ENCODE assay signal across 8 cellular contexts in genomic region chrX:104909694-104910093, GRCh38.
DNase-seq lines count a peak whose midpoint lies in the region; ATAC-seq and TF ChIP-seq lines count a peak whose summit lies in the region.
"Not testable (repeated sequence)": the region's sequence is repeated elsewhere in the genome, so short reads cannot be mapped to it uniquely, and the experiment has no call there.

No MANE protein-coding gene starts in this region.

- H3K23me2 ChIP-seq in H9 (ENCODE audit: insufficient read length, low read depth, low read length, poor library complexity, severe bottlenecking), result not testable (repeated sequence)

- H4K91ac ChIP-seq in H9 (ENCODE audit: insufficient read length, low read depth, low read length), result not testable (repeated sequence)

- H2BK5ac ChIP-seq in H9 (ENCODE audit: insufficient read length, low read length), result not testable (repeated sequence)

- not testable (repeated sequence) for H4K20me1 ChIP-seq in H9 (ENCODE audit: control insufficient read depth, insufficient read depth, insufficient read length); mammary epithelial cell (ENCODE audit: insufficient read depth, low read length); hepatocyte (ENCODE audit: insufficient read depth, poor library complexity, severe bottlenecking)

- not testable (repeated sequence) for H2AK5ac ChIP-seq in H9 (ENCODE audit: insufficient read length, low read length)

- TF ChIP-seq POLR2A in thyroid gland (IDR thresholded peaks at IDR 0.05), result peak in 1 of 2 donors; percentile 28

- peak overlapping the region; percentile 81 for H3K18ac ChIP-seq in H9 (ENCODE audit: insufficient read length, low read depth, low read length)

- DNase-seq in H9, result peak; percentile 34
- DNase-seq in T-helper 2 cell, result peak in 3 of 5 experiments; percentile 3 to 15 (median 12)
- peak in 1 of 2 donors; percentile 6 for DNase-seq in activated T-cell treated with anti-CD3 and anti-CD28 coated beads, Interleukin-2, amount 50 U/mL, for 72 hours
- not testable (repeated sequence) for DNase-seq in mammary epithelial cell; hepatocyte (ENCODE audit: low spot score)
- DNase-seq in lower lobe of right lung, result peak; percentile 32
- DNase-seq in thyroid gland, result peak; percentile 11 to 18

- peak overlapping the region in 2 of 3 experiments; percentile 96 to 99; a peak in 5 of 7 replicates for H3K27ac Mint-ChIP-seq in H9
- not testable (repeated sequence) for H3K27ac Mint-ChIP-seq in activated T-cell treated with anti-CD3 and anti-CD28 coated beads, Interleukin-2, amount 50 U/mL, for 72 hours

- no CpG with 5 or more reads among the region's 10 CpGs for WGBS in H9 (ENCODE audit: extremely low coverage, insufficient read length, low lambda C conversion rate)
- WGBS in mammary epithelial cell (ENCODE audit: low coverage, missing lambda C conversion rate), result 46% methylated on average over 10 of the region's 10 CpGs
- 33% methylated on average over 10 of the region's 10 CpGs for WGBS in hepatocyte (ENCODE audit: low lambda C conversion rate, missing lambda C conversion rate)
- 20% methylated on average over 2 of the region's 10 CpGs; no CpG with 5 or more reads in 1 of the 2 donors for WGBS in thyroid gland, 2 donors

- H3T11ph ChIP-seq in H9 (ENCODE audit: low read length), result not testable (repeated sequence)

- H3K4me1 Mint-ChIP-seq in H9; activated T-cell treated with anti-CD3 and anti-CD28 coated beads, Interleukin-2, amount 50 U/mL, for 72 hours (ENCODE audit: low read depth): not testable (repeated sequence)

- not testable (repeated sequence) for H3K27me3 ChIP-seq in H9 (ENCODE audit: insufficient read depth, low read length); mammary epithelial cell (ENCODE audit: insufficient read depth, low read length); hepatocyte; lower lobe of right lung (ENCODE audit: low read depth); parathyroid adenoma (ENCODE audit: control insufficient read depth, insufficient read depth, low read length); thyroid gland

- H3K4me3 Mint-ChIP-seq in H9, result peak overlapping the region; percentile 81 to 90
- peak overlapping the region; percentile 65 for H3K4me3 Mint-ChIP-seq in activated T-cell treated with anti-CD3 and anti-CD28 coated beads, Interleukin-2, amount 50 U/mL, for 72 hours

- not testable (repeated sequence) for H3K36me3 Mint-ChIP-seq in H9 (ENCODE audit: insufficient read depth in 1 of 3, low read depth in 3 of 3); activated T-cell treated with anti-CD3 and anti-CD28 coated beads, Interleukin-2, amount 50 U/mL, for 72 hours (ENCODE audit: insufficient read depth in 2 of 2)

- H3K36me3 ChIP-seq in mammary epithelial cell (ENCODE audit: insufficient read depth, low read length); hepatocyte (replicated peaks; ENCODE audit: insufficient read depth, low read depth); lower lobe of right lung; parathyroid adenoma (ENCODE audit: control insufficient read depth, insufficient read depth, low read length); thyroid gland: not testable (repeated sequence)

- not testable (repeated sequence) for H3K23ac ChIP-seq in H9 (ENCODE audit: insufficient read length, low read depth, low read length)

- not testable (repeated sequence) for H4K8ac ChIP-seq in H9 (replicated peaks; ENCODE audit: insufficient read length, low read depth, low read length)

- H3K27me3 Mint-ChIP-seq in H9 (ENCODE audit: low read depth), result not testable (repeated sequence)
- peaks cover 18% of the 10 kb centered on the region for H3K27me3 Mint-ChIP-seq in activated T-cell treated with anti-CD3 and anti-CD28 coated beads, Interleukin-2, amount 50 U/mL, for 72 hours (ENCODE audit: low read depth)

- H2BK120ac ChIP-seq in H9 (ENCODE audit: low read depth, low read length, poor library complexity, severe bottlenecking), result not testable (repeated sequence)

- peak overlapping the region; percentile 73; the same call in 1 of the 2 replicates for H3K14ac ChIP-seq in H9 (ENCODE audit: insufficient read depth, low read length)

- H2BK12ac ChIP-seq in H9 (ENCODE audit: insufficient read length, low read depth, low read length), result not testable (repeated sequence)

- intact Hi-C loops in mammary epithelial cell (cut with micrococcal nuclease); lower lobe of right lung (cut with DNase I); thyroid gland (cut with DNase I): not testable (repeated sequence)

- H3K4me2 ChIP-seq in H9 (ENCODE audit: insufficient read depth, insufficient read length, low read length), result peak overlapping the region; percentile 80
- peak overlapping the region; percentile 60 for H3K4me2 ChIP-seq in mammary epithelial cell (ENCODE audit: insufficient read depth, low read depth, low read length)
- H3K4me2 ChIP-seq in hepatocyte, result peak overlapping the region; percentile 69
- H3K4me2 ChIP-seq in parathyroid adenoma (ENCODE audit: low read length), result not testable (repeated sequence)

- H4K5ac ChIP-seq in H9 (ENCODE audit: insufficient read length, low read depth, low read length), result not testable (repeated sequence)

- not testable (repeated sequence) for H3K79me2 ChIP-seq in H9 (ENCODE audit: insufficient read depth, low read length); mammary epithelial cell (ENCODE audit: insufficient read depth, low read length); hepatocyte; parathyroid adenoma

- H3K9me3 ChIP-seq in H9 (ENCODE audit: control insufficient read depth, low read depth, low read length); mammary epithelial cell (replicated peaks; ENCODE audit: insufficient read depth, low read length); hepatocyte (ENCODE audit: low read depth); lower lobe of right lung; parathyroid adenoma (ENCODE audit: control insufficient read depth, low read length); thyroid gland: not testable (repeated sequence)

- not testable (repeated sequence) for H2AFZ ChIP-seq in H9 (ENCODE audit: low read length)
- H2AFZ ChIP-seq in mammary epithelial cell (ENCODE audit: low read depth, low read length), result peak overlapping the region; percentile 82
- H2AFZ ChIP-seq in hepatocyte, result peak overlapping the region; percentile 74
- peak overlapping the region; percentile 86 for H2AFZ ChIP-seq in parathyroid adenoma

- CTCF ChIA-PET in mammary epithelial cell (lab: Charles Lee; ENCODE audit: low non-redundant PET), result not testable (repeated sequence)

- H3K4me3 ChIP-seq in mammary epithelial cell (replicated peaks in 1 of 3; ENCODE audit: insufficient read depth in 1 of 3, low read depth in 2 of 3, low read length in 3 of 3) (peak overlapping the region; percentile 25 to 50 (median 46)), lower lobe of right lung (peak overlapping the region; percentile 28), parathyroid adenoma (ENCODE audit: low read depth, low read length) (peak overlapping the region; percentile 15)
- not testable (repeated sequence) for H3K4me3 ChIP-seq in hepatocyte; thyroid gland (replicated peaks in 1 of 3)

- H3K56ac ChIP-seq in H9 (ENCODE audit: insufficient read length, low read depth, low read length), result not testable (repeated sequence)

- dilution Hi-C loops in mammary epithelial cell (cut with HindIII; ENCODE audit: low sequenced_read_pairs), result not testable (repeated sequence)

- not testable (repeated sequence) for H3K4ac ChIP-seq in H9 (ENCODE audit: low read depth, low read length)

- H2BK15ac ChIP-seq in H9 (ENCODE audit: low read depth, low read length), result not testable (repeated sequence)

- H3K9ac ChIP-seq in H9 (ENCODE audit: extremely low read depth, insufficient read length, low read length), result peak overlapping the region; percentile 76
- not testable (repeated sequence) for H3K9ac ChIP-seq in mammary epithelial cell (ENCODE audit: insufficient read depth, low read length); parathyroid adenoma

- H3K27ac ChIP-seq in H9 (ENCODE audit: insufficient read length, low read depth, low read length); mammary epithelial cell (ENCODE audit: insufficient read depth, low read depth, low read length); hepatocyte; lower lobe of right lung; thyroid gland: not testable (repeated sequence)
- H3K27ac ChIP-seq in parathyroid adenoma, result peak overlapping the region; percentile 63

- not testable (repeated sequence) for H3K9me2 ChIP-seq in hepatocyte (replicated peaks; ENCODE audit: insufficient read depth)

- peaks cover 4 to 39% of the 10 kb centered on the region in 2 experiments; a peak in 4 of 5 replicates for H3K9me3 Mint-ChIP-seq in H9
- H3K9me3 Mint-ChIP-seq in activated T-cell treated with anti-CD3 and anti-CD28 coated beads, Interleukin-2, amount 50 U/mL, for 72 hours, result not testable (repeated sequence)

- not testable (repeated sequence) for ATAC-seq in activated T-cell treated with anti-CD3 and anti-CD28 coated beads, Interleukin-2, amount 50 U/mL, for 72 hours (replicated peaks in 1 of 2); lower lobe of right lung

- not testable (repeated sequence) for H2BK20ac ChIP-seq in H9 (ENCODE audit: low read depth, low read length, poor library complexity, severe bottlenecking)

- not testable (repeated sequence) for H3K79me1 ChIP-seq in H9 (ENCODE audit: insufficient read depth, low read depth, low read length, poor library complexity, severe bottlenecking)

- not testable (repeated sequence) for TF ChIP-seq CTCF in H9 (conservative IDR thresholded peaks at IDR 0.05); mammary epithelial cell (conservative IDR thresholded peaks at IDR 0.05 in 1 of 2, IDR thresholded peaks at IDR 0.05 in 1 of 2; ENCODE audit: extremely low read depth in 1 of 2, insufficient read depth in 1 of 2, low read depth in 1 of 2, low read length in 2 of 2); hepatocyte (IDR thresholded peaks at IDR 0.05; ENCODE audit: poor library complexity); lower lobe of right lung (IDR thresholded peaks at IDR 0.05); parathyroid adenoma (IDR thresholded peaks at IDR 0.05); thyroid gland (IDR thresholded peaks at IDR 0.05)

- not testable (repeated sequence) for BruUV-seq in mammary epithelial cell (replicated peaks; lab: Mats Ljungman, UMichigan)

- in situ Hi-C loops in mammary epithelial cell (cut with MboI; ENCODE audit: low sequenced_read_pairs in 2 of 2), result not testable (repeated sequence)

- H3K4me1 ChIP-seq in H9 (ENCODE audit: insufficient read depth, low read length); mammary epithelial cell (ENCODE audit: insufficient read depth, low read length); hepatocyte (ENCODE audit: insufficient read depth); lower lobe of right lung; parathyroid adenoma; thyroid gland: not testable (repeated sequence)
